1 cellular context compared by ENCODE assay signal in genomic region chr9:92324889-92325268, GRCh38.
A peak's percentile ranks its signal among the peaks of the same experiment; 100 is the strongest.
TF ChIP-seq lines count a peak whose summit lies in the region.

No MANE protein-coding gene starts in this region.

TF ChIP-seq in HepG2, 621 proteins besides CTCF, POLR2A, EP300 and RAD21:
- TF ChIP-seq YEATS4 (CRISPR knock-in tag; IDR thresholded peaks at IDR 0.05; ENCODE audit: borderline replicate concordance) (no peak), HOXA9 (CRISPR knock-in tag; IDR thresholded peaks at IDR 0.05; ENCODE audit: borderline replicate concordance) (0 out of 2 replicates have a peak, but pooled peaks have one; percentile 2), TCF7 (IDR thresholded peaks at IDR 0.05; ENCODE audit: low read depth) (no peak), ZNF282 (IDR thresholded peaks at IDR 0.05; ENCODE audit: partially characterized antibody) (no peak), MZF1 (CRISPR knock-in tag; IDR thresholded peaks at IDR 0.05; ENCODE audit: borderline replicate concordance) (no peak), PLSCR1 (CRISPR knock-in tag; IDR thresholded peaks at IDR 0.05; ENCODE audit: borderline replicate concordance) (0 out of 2 replicates have a peak, but pooled peaks have one; percentile 21), ATF2 (CRISPR knock-in tag; IDR thresholded peaks at IDR 0.05) (no peak), ZNF562 (CRISPR knock-in tag; IDR thresholded peaks at IDR 0.05; ENCODE audit: borderline replicate concordance) (no peak), ETV6 (CRISPR knock-in tag; conservative IDR thresholded peaks at IDR 0.05) (no peak), MYNN (CRISPR knock-in tag; IDR thresholded peaks at IDR 0.05; ENCODE audit: low read depth) (0 out of 2 replicates have a peak, but pooled peaks have one; percentile 14), ZNF136 (CRISPR knock-in tag; IDR thresholded peaks at IDR 0.05; ENCODE audit: low read depth) (0 out of 2 replicates have a peak, but pooled peaks have one; percentile 22), ZNF816 (CRISPR knock-in tag; IDR thresholded peaks at IDR 0.05; ENCODE audit: borderline replicate concordance) (no peak), MIER2 (CRISPR knock-in tag; IDR thresholded peaks at IDR 0.05) (no peak), TGIF2 (CRISPR knock-in tag; IDR thresholded peaks at IDR 0.05) (no peak), NFKBIZ (CRISPR knock-in tag; IDR thresholded peaks at IDR 0.05) (no peak), SP4 (CRISPR knock-in tag; IDR thresholded peaks at IDR 0.05) (no peak), ZNF510 (CRISPR knock-in tag; IDR thresholded peaks at IDR 0.05; ENCODE audit: low read depth) (no peak), ZHX2 (IDR thresholded peaks at IDR 0.05; ENCODE audit: low read depth) (no peak), ZHX2 (CRISPR knock-in tag; IDR thresholded peaks at IDR 0.05; ENCODE audit: borderline replicate concordance) (0 out of 2 replicates have a peak, but pooled peaks have one; percentile 52), FOXP4 (CRISPR knock-in tag; IDR thresholded peaks at IDR 0.05) (0 out of 2 replicates have a peak, but pooled peaks have one; percentile 2), HNF1B (CRISPR knock-in tag; IDR thresholded peaks at IDR 0.05) (no peak), TBL1XR1 (IDR thresholded peaks at IDR 0.05; ENCODE audit: borderline replicate concordance, low read length, partially characterized antibody) (no peak), ZFP36 (IDR thresholded peaks at IDR 0.05; ENCODE audit: borderline replicate concordance, low read depth, low read length, partially characterized antibody) (no peak), MED13 (CRISPR knock-in tag; IDR thresholded peaks at IDR 0.05) (no peak), KAT7 (CRISPR knock-in tag; IDR thresholded peaks at IDR 0.05; ENCODE audit: borderline replicate concordance) (no peak), ZNF619 (CRISPR knock-in tag; IDR thresholded peaks at IDR 0.05) (no peak), ZNF564 (CRISPR knock-in tag; IDR thresholded peaks at IDR 0.05) (peak; percentile 62; the same call in 1 of the 2 replicates), ZNF660 (CRISPR knock-in tag; IDR thresholded peaks at IDR 0.05; ENCODE audit: borderline replicate concordance, low read depth) (no peak), RXRA (CRISPR knock-in tag; IDR thresholded peaks at IDR 0.05) (no peak), PRMT3 (CRISPR knock-in tag; IDR thresholded peaks at IDR 0.05; ENCODE audit: borderline replicate concordance, low read depth) (no peak), JUNB (CRISPR knock-in tag; IDR thresholded peaks at IDR 0.05; ENCODE audit: borderline replicate concordance) (0 out of 2 replicates have a peak, but pooled peaks have one; percentile 46), BRF2 (CRISPR knock-in tag; IDR thresholded peaks at IDR 0.05) (no peak), ZBTB20 (CRISPR knock-in tag; IDR thresholded peaks at IDR 0.05; ENCODE audit: borderline replicate concordance, low read depth) (peak; percentile 48; the same call in 1 of the 2 replicates), POLR2AphosphoS5 (IDR thresholded peaks at IDR 0.05; ENCODE audit: low read depth, low read length) (no peak), ZNF552 (CRISPR knock-in tag; IDR thresholded peaks at IDR 0.05; ENCODE audit: borderline replicate concordance) (no peak), ZBTB39 (CRISPR knock-in tag; IDR thresholded peaks at IDR 0.05) (no peak), MAFF (IDR thresholded peaks at IDR 0.05; ENCODE audit: low read depth, low read length) (no peak), RFXAP (CRISPR knock-in tag; IDR thresholded peaks at IDR 0.05; ENCODE audit: borderline replicate concordance) (no peak), ZNF800 (CRISPR knock-in tag; IDR thresholded peaks at IDR 0.05) (no peak), ESRRA (CRISPR knock-in tag; IDR thresholded peaks at IDR 0.05; ENCODE audit: low read depth) (no peak), U2AF1 (optimal IDR thresholded peaks at IDR 0.05; ENCODE audit: low read depth, low read length) (no peak), ZUFSP (CRISPR knock-in tag; IDR thresholded peaks at IDR 0.05; ENCODE audit: borderline replicate concordance) (no peak), HOXA5 (CRISPR knock-in tag; IDR thresholded peaks at IDR 0.05) (no peak), CCDC6 (CRISPR knock-in tag; IDR thresholded peaks at IDR 0.05) (no peak), MEIS2 (CRISPR knock-in tag; IDR thresholded peaks at IDR 0.05) (0 out of 2 replicates have a peak, but pooled peaks have one; percentile 36), ZNF644 (CRISPR knock-in tag; IDR thresholded peaks at IDR 0.05; ENCODE audit: low read depth) (no peak), RAD51 (IDR thresholded peaks at IDR 0.05; ENCODE audit: borderline replicate concordance) (no peak), PAF1 (CRISPR knock-in tag; IDR thresholded peaks at IDR 0.05) (no peak)
TF ChIP-seq in HepG2: peak in this region for 10.
